16 cellular contexts compared by ENCODE assay signal in the genomic region with DNA sequence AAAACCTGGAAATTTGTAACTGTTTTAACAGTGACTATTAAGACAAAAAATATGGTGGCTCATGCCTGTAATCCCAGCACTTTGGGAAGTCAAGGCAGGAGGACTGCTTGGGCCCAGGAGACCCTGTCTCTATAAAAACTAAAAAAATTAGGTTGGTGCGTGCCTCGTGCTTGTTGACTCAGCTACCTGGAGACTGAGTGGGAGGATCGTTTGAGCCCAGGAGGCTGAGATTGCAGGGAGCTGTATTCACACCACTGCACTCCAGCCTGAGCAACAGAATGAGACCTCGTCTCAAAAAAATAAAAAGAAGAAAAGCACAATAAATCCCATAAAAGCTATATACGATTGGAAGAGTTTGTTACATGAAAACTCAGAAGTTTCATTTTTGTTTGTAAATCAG.
"Had no signal": no experiment of that assay in that cellular context is flagged by ENCODE, and none has a peak within 500 bp of the region (broad histone marks: within the 10 kb centered on the region; RNA-seq: fewer than 3 reads in every experiment).

No MANE protein-coding gene starts in this region.

- H3K4me1 ChIP-seq: esophagus muscularis mucosa, right atrium auricular region, suprapubic skin had no signal

- DNase-seq: activated CD4-positive, alpha-beta memory T cell treated with anti-CD3 and anti-CD28 coated beads, Interleukin-2, amount 10 ng/mL, durations not matched to agents 7 days and 5 days; activated CD4-positive, alpha-beta T cell treated with anti-CD3 and anti-CD28 coated beads for 36 hours; activated gamma-delta T cell; activated T-cell treated with anti-CD3 and anti-CD28 coated beads, Interleukin-2, amount 50 U/mL, for 72 hours; caudate nucleus; left colon; naive thymus-derived CD8-positive, alpha-beta T cell; posterior cingulate gyrus; stimulated activated CD4-positive, alpha-beta T cell treated with anti-CD3 and anti-CD28 coated beads, Interleukin-4, amount 100 ng/mL, for 4 hours; stimulated activated CD8-positive, alpha-beta memory T cell treated with anti-CD3 and anti-CD28 coated beads, Interleukin-4, amount 100 ng/mL, for 48 hours; stimulated activated naive CD4-positive, alpha-beta T cell treated with Interleukin-2 at 50 U/mL for 16 hours; T-helper 2 cell had no signal

- H3K9me3 ChIP-seq: right atrium auricular region, suprapubic skin had no signal

- H3K4me3 ChIP-seq: esophagus muscularis mucosa, right atrium auricular region, suprapubic skin had no signal

- H3K27me3 ChIP-seq: esophagus muscularis mucosa, right atrium auricular region, suprapubic skin had no signal

- H3K27ac ChIP-seq: esophagus muscularis mucosa, right atrium auricular region, suprapubic skin had no signal

- ATAC-seq: activated CD4-positive, alpha-beta T cell treated with anti-CD3 and anti-CD28 coated beads for 36 hours; activated naive CD4-positive, alpha-beta T cell treated with anti-CD3 and anti-CD28 coated beads, Interleukin-2, amount 50 U/mL, for 72 hours; activated T-cell treated with anti-CD3 and anti-CD28 coated beads, Interleukin-2, amount 50 U/mL, for 72 hours; left colon; naive thymus-derived CD8-positive, alpha-beta T cell had no signal

- H3K36me3 ChIP-seq: right atrium auricular region had no signal
